19 cellular contexts compared by ENCODE assay signal in the genomic region with DNA sequence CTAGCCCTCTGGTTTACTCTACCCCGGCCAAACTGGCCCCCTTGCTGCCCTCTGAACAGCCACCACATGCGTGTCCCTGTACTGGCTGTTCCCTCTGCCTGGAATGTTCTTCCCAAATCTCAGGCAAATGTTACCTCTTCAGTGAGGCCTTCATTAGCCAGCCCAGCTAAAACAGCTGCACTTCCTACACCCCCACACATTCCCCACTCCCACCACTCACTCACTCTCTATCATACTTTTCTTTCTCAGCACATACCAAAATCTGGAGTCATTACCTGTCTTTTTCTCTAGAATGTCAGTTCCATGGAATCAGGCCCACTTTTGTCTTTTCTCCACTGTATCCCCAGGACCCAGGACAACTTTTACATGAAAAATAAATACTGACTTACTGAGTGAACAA.
DNase-seq lines count a peak whose midpoint lies in the region; ATAC-seq and TF ChIP-seq lines count a peak whose summit lies in the region.
"Had no signal": no experiment of that assay in that cellular context is flagged by ENCODE, and none has a peak within 500 bp of the region (broad histone marks: within the 10 kb centered on the region; RNA-seq: fewer than 3 reads in every experiment).

No MANE protein-coding gene starts in this region.

- peak overlapping the region; percentile 31 for H3K27ac ChIP-seq in smooth muscle cell (ENCODE audit: low read depth)
- H3K27ac ChIP-seq: dorsolateral prefrontal cortex, heart left ventricle, left ventricle myocardium inferior, right lobe of liver, tibial nerve had no signal

- no peak overlapping the region for H3K9ac ChIP-seq in smooth muscle cell (ENCODE audit: low read depth)

- TF ChIP-seq CTCF in choroid plexus epithelial cell (conservative IDR thresholded peaks at IDR 0.05; ENCODE audit: low read depth, low read length): no peak
- no peak for TF ChIP-seq CTCF in smooth muscle cell (IDR thresholded peaks at IDR 0.05; ENCODE audit: borderline replicate concordance, insufficient read depth, poor library complexity, severe bottlenecking)

- ATAC-seq in GM21367 (IDR thresholded peaks at IDR 0.05; ENCODE audit: unreplicated experiment) (no peak), GM19328 (IDR thresholded peaks at IDR 0.05; ENCODE audit: unreplicated experiment) (no peak)
- ATAC-seq: right lobe of liver; stimulated activated naive CD8-positive, alpha-beta T cell treated with anti-CD3 and anti-CD28 coated beads, Interleukin-15, amount 100 ng/mL, for 72 hours had no signal

- H2AFZ ChIP-seq in smooth muscle cell (ENCODE audit: low read depth): no peak overlapping the region

- WGBS in smooth muscle cell (ENCODE audit: low lambda C conversion rate): 78% methylated on average over 2 of the region's 2 CpGs

- H3K27me3 ChIP-seq in smooth muscle cell (ENCODE audit: low read depth): no peaks in the 10 kb centered on the region
- H3K27me3 ChIP-seq: breast epithelium, heart left ventricle, right lobe of liver, tibial nerve had no signal

- peak overlapping the region; percentile 30 for H3K4me2 ChIP-seq in smooth muscle cell

- peaks cover 37% of the 10 kb centered on the region for H3K4me1 ChIP-seq in smooth muscle cell (ENCODE audit: low read depth)
- H3K4me1 ChIP-seq: breast epithelium, heart left ventricle, left ventricle myocardium inferior, right lobe of liver, tibial nerve had no signal

- H3K36me3 ChIP-seq in smooth muscle cell (ENCODE audit: low read depth): no peaks in the 10 kb centered on the region
- H3K36me3 ChIP-seq: breast epithelium, heart left ventricle, left ventricle myocardium inferior, right lobe of liver, tibial nerve had no signal

- no peaks in the 10 kb centered on the region for H3K9me3 ChIP-seq in smooth muscle cell (replicated peaks; ENCODE audit: low read depth)
- H3K9me3 ChIP-seq: breast epithelium, right lobe of liver, tibial nerve had no signal

- no peak overlapping the region for H3K4me3 ChIP-seq in choroid plexus epithelial cell (ENCODE audit: low read depth, low read length)
- no peak overlapping the region for H3K4me3 ChIP-seq in smooth muscle cell
- H3K4me3 ChIP-seq: breast epithelium, dorsolateral prefrontal cortex, heart left ventricle, left ventricle myocardium inferior, right lobe of liver, tibial nerve had no signal

- DNase-seq in M059J (ENCODE audit: low read depth): peak; percentile 63
- peak; percentile 25 for DNase-seq in choroid plexus epithelial cell (ENCODE audit: low read depth)
- DNase-seq in kidney glomerular epithelial cell (lab: John Stamatoyannopoulos, UW): peak; percentile 73
- DNase-seq in smooth muscle cell (lab: John Stamatoyannopoulos, UW; ENCODE audit: unreplicated experiment): no peak
- DNase-seq in mesenteric fat pad (ENCODE audit: low spot score): no peak
- DNase-seq: activated gamma-delta T cell treated with Interleukin-2 at 50 U/mL for 16 hours; activated T-cell treated with anti-CD3 and anti-CD28 coated beads, Interleukin-2, amount 50 U/mL, for 24 hours; dorsolateral prefrontal cortex; heart left ventricle; Karpas-422; left ventricle myocardium inferior; NCI-H1048; NCI-H187; right lobe of liver; stimulated activated naive CD8-positive, alpha-beta T cell treated with anti-CD3 and anti-CD28 coated beads, Interleukin-15, amount 100 ng/mL, for 72 hours had no signal

- H3K79me2 ChIP-seq in smooth muscle cell (ENCODE audit: low read depth): no peaks in the 10 kb centered on the region

- peaks cover 15% of the 10 kb centered on the region for H3F3A ChIP-seq in smooth muscle cell (ENCODE audit: low read depth)

- H4K20me1 ChIP-seq in smooth muscle cell (ENCODE audit: low read depth): no peaks in the 10 kb centered on the region

Comparison
In these comparisons a context has a peak if more than half of its experiments do, and no peak if none do; other contexts are left out.
1. DNase-seq: peak in M059J (single experiment), choroid plexus epithelial cell (single experiment) and kidney glomerular epithelial cell (single experiment); none in smooth muscle cell (single experiment) and mesenteric fat pad (single experiment).